Comparison of ENCODE assay signal across 1 cellular context in the genomic region with DNA sequence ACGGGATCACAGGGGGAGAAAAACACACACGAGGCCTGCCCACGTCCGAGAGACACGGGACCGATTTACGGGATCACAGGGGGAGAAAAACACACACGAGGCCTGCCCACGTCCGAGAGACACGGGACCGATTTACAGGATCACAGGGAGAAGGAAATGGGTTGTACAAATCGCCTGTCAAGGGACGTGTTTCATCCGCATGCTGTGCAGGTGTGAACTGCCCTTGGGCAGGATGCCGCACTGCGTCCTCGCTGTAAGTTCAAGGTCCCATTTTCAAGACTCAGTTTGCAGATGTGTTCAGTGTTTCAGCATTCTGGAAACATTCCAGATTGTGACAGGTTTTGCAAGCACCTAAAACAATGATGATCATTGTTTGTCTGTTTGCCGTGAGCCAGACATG.
TF ChIP-seq lines count a peak whose summit lies in the region.

No MANE protein-coding gene starts in this region.

TF ChIP-seq in HepG2, 621 proteins besides CTCF, POLR2A, EP300 and RAD21 (continued from another document and continues in another):
- TF ChIP-seq, protein P1, sequence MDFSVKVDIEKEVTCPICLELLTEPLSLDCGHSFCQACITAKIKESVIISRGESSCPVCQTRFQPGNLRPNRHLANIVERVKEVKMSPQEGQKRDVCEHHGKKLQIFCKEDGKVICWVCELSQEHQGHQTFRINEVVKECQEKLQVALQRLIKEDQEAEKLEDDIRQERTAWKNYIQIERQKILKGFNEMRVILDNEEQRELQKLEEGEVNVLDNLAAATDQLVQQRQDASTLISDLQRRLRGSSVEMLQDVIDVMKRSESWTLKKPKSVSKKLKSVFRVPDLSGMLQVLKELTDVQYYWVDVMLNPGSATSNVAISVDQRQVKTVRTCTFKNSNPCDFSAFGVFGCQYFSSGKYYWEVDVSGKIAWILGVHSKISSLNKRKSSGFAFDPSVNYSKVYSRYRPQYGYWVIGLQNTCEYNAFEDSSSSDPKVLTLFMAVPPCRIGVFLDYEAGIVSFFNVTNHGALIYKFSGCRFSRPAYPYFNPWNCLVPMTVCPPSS (IDR thresholded peaks at IDR 0.05) = no peak
- TF ChIP-seq, protein P2, sequence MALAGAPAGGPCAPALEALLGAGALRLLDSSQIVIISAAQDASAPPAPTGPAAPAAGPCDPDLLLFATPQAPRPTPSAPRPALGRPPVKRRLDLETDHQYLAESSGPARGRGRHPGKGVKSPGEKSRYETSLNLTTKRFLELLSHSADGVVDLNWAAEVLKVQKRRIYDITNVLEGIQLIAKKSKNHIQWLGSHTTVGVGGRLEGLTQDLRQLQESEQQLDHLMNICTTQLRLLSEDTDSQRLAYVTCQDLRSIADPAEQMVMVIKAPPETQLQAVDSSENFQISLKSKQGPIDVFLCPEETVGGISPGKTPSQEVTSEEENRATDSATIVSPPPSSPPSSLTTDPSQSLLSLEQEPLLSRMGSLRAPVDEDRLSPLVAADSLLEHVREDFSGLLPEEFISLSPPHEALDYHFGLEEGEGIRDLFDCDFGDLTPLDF (CRISPR knock-in tag; IDR thresholded peaks at IDR 0.05) = no peak
- TF ChIP-seq, protein P3, sequence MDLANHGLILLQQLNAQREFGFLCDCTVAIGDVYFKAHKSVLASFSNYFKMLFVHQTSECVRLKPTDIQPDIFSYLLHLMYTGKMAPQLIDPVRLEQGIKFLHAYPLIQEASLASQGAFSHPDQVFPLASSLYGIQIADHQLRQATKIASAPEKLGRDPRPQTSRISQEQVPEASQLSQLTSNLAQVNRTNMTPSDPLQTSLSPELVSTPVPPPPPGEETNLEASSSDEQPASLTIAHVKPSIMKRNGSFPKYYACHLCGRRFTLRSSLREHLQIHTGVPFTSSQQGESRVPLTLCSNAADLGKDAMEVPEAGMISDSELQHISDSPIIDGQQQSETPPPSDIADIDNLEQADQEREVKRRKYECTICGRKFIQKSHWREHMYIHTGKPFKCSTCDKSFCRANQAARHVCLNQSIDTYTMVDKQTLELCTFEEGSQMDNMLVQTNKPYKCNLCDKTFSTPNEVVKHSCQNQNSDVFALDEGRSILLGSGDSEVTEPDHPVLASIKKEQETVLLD (CRISPR knock-in tag; IDR thresholded peaks at IDR 0.05; ENCODE audit: low read depth) = no peak
- TF ChIP-seq PHF8 (CRISPR knock-in tag; IDR thresholded peaks at IDR 0.05) (no peak), SKI (IDR thresholded peaks at IDR 0.05; ENCODE audit: partially characterized antibody) (peak; percentile 57), MXI1 (IDR thresholded peaks at IDR 0.05; ENCODE audit: borderline replicate concordance, low read depth, low read length) (no peak), ZBTB7A (CRISPR knock-in tag; IDR thresholded peaks at IDR 0.05) (peak; percentile 62; the same call in 1 of the 2 replicates), YY1 (IDR thresholded peaks at IDR 0.05; ENCODE audit: insufficient read depth, insufficient replicate concordance, low read depth, low read length) (no peak), ZNF737 (CRISPR knock-in tag; IDR thresholded peaks at IDR 0.05; ENCODE audit: borderline replicate concordance) (no peak), BRD4 (CRISPR knock-in tag; IDR thresholded peaks at IDR 0.05) (no peak), ZFP62 (CRISPR knock-in tag; IDR thresholded peaks at IDR 0.05) (no peak), ZSCAN30 (CRISPR knock-in tag; IDR thresholded peaks at IDR 0.05) (no peak), HOXA7 (CRISPR knock-in tag; IDR thresholded peaks at IDR 0.05) (no peak), ZNF317 (CRISPR knock-in tag; IDR thresholded peaks at IDR 0.05) (no peak), ZC3H13 (CRISPR knock-in tag; IDR thresholded peaks at IDR 0.05) (no peak), ZNF724P (CRISPR knock-in tag; IDR thresholded peaks at IDR 0.05; ENCODE audit: borderline replicate concordance) (no peak), ZNF703 (CRISPR knock-in tag; IDR thresholded peaks at IDR 0.05; ENCODE audit: borderline replicate concordance) (no peak), ZNF577 (CRISPR knock-in tag; IDR thresholded peaks at IDR 0.05; ENCODE audit: borderline replicate concordance, low read depth) (no peak), CAMTA2 (CRISPR knock-in tag; IDR thresholded peaks at IDR 0.05; ENCODE audit: borderline replicate concordance) (no peak), SP4 (CRISPR knock-in tag; IDR thresholded peaks at IDR 0.05) (no peak), ZBTB42 (CRISPR knock-in tag; IDR thresholded peaks at IDR 0.05) (no peak), ZNF598 (CRISPR knock-in tag; IDR thresholded peaks at IDR 0.05; ENCODE audit: borderline replicate concordance) (no peak), ZNF879 (CRISPR knock-in tag; IDR thresholded peaks at IDR 0.05) (no peak), ZNF607 (CRISPR knock-in tag; IDR thresholded peaks at IDR 0.05; ENCODE audit: borderline replicate concordance) (peak; percentile 47; the same call in 1 of the 2 replicates), ZSCAN31 (CRISPR knock-in tag; IDR thresholded peaks at IDR 0.05; ENCODE audit: low read depth) (no peak), SIN3B (IDR thresholded peaks at IDR 0.05; ENCODE audit: low read length) (no peak), NCOR1 (IDR thresholded peaks at IDR 0.05; ENCODE audit: borderline replicate concordance, low read length) (peak; percentile 52; the same call in 1 of the 2 replicates), SYNCRIP (IDR thresholded peaks at IDR 0.05; ENCODE audit: insufficient read depth, low read depth, low read length) (no peak), IRF2 (CRISPR knock-in tag; IDR thresholded peaks at IDR 0.05) (no peak; the same call in 1 of the 2 replicates), ELF3 (CRISPR knock-in tag; IDR thresholded peaks at IDR 0.05) (peak; percentile 82), NFYB (CRISPR knock-in tag; IDR thresholded peaks at IDR 0.05) (no peak), FOXA3 (CRISPR knock-in tag; IDR thresholded peaks at IDR 0.05) (peak; percentile 70), THYN1 (CRISPR knock-in tag; IDR thresholded peaks at IDR 0.05; ENCODE audit: borderline replicate concordance, low read depth) (no peak), ZNF83 (CRISPR knock-in tag; IDR thresholded peaks at IDR 0.05; ENCODE audit: borderline replicate concordance) (no peak), MAF1 (CRISPR knock-in tag; IDR thresholded peaks at IDR 0.05; ENCODE audit: borderline replicate concordance) (no peak), SP1 (IDR thresholded peaks at IDR 0.05) (no peak), SP1 (CRISPR knock-in tag; IDR thresholded peaks at IDR 0.05) (no peak), IKZF4 (CRISPR knock-in tag; IDR thresholded peaks at IDR 0.05; ENCODE audit: borderline replicate concordance, low read depth, not compliant biosample characterization) (peak; percentile 24), PTBP1 (IDR thresholded peaks at IDR 0.05; ENCODE audit: low read depth, low read length, poor library complexity, severe bottlenecking) (no peak), ATM (IDR thresholded peaks at IDR 0.05; ENCODE audit: borderline replicate concordance) (no peak), ZKSCAN5 (CRISPR knock-in tag; IDR thresholded peaks at IDR 0.05) (no peak), ZNF776 (CRISPR knock-in tag; IDR thresholded peaks at IDR 0.05) (no peak), ESRRA (CRISPR knock-in tag; IDR thresholded peaks at IDR 0.05; ENCODE audit: low read depth) (no peak), ZNF24 (IDR thresholded peaks at IDR 0.05) (no peak), FOXK1 (CRISPR knock-in tag; IDR thresholded peaks at IDR 0.05; ENCODE audit: borderline replicate concordance, low read depth) (0 out of 2 replicates have a peak, but pooled peaks have one; percentile 12)
- TF ChIP-seq, protein P4, sequence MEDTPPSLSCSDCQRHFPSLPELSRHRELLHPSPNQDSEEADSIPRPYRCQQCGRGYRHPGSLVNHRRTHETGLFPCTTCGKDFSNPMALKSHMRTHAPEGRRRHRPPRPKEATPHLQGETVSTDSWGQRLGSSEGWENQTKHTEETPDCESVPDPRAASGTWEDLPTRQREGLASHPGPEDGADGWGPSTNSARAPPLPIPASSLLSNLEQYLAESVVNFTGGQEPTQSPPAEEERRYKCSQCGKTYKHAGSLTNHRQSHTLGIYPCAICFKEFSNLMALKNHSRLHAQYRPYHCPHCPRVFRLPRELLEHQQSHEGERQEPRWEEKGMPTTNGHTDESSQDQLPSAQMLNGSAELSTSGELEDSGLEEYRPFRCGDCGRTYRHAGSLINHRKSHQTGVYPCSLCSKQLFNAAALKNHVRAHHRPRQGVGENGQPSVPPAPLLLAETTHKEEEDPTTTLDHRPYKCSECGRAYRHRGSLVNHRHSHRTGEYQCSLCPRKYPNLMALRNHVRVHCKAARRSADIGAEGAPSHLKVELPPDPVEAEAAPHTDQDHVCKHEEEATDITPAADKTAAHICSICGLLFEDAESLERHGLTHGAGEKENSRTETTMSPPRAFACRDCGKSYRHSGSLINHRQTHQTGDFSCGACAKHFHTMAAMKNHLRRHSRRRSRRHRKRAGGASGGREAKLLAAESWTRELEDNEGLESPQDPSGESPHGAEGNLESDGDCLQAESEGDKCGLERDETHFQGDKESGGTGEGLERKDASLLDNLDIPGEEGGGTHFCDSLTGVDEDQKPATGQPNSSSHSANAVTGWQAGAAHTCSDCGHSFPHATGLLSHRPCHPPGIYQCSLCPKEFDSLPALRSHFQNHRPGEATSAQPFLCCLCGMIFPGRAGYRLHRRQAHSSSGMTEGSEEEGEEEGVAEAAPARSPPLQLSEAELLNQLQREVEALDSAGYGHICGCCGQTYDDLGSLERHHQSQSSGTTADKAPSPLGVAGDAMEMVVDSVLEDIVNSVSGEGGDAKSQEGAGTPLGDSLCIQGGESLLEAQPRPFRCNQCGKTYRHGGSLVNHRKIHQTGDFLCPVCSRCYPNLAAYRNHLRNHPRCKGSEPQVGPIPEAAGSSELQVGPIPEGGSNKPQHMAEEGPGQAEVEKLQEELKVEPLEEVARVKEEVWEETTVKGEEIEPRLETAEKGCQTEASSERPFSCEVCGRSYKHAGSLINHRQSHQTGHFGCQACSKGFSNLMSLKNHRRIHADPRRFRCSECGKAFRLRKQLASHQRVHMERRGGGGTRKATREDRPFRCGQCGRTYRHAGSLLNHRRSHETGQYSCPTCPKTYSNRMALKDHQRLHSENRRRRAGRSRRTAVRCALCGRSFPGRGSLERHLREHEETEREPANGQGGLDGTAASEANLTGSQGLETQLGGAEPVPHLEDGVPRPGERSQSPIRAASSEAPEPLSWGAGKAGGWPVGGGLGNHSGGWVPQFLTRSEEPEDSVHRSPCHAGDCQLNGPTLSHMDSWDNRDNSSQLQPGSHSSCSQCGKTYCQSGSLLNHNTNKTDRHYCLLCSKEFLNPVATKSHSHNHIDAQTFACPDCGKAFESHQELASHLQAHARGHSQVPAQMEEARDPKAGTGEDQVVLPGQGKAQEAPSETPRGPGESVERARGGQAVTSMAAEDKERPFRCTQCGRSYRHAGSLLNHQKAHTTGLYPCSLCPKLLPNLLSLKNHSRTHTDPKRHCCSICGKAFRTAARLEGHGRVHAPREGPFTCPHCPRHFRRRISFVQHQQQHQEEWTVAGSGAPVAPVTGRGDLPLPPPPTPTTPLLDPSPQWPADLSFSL (CRISPR knock-in tag; IDR thresholded peaks at IDR 0.05) = no peak
- TF ChIP-seq, protein P5, sequence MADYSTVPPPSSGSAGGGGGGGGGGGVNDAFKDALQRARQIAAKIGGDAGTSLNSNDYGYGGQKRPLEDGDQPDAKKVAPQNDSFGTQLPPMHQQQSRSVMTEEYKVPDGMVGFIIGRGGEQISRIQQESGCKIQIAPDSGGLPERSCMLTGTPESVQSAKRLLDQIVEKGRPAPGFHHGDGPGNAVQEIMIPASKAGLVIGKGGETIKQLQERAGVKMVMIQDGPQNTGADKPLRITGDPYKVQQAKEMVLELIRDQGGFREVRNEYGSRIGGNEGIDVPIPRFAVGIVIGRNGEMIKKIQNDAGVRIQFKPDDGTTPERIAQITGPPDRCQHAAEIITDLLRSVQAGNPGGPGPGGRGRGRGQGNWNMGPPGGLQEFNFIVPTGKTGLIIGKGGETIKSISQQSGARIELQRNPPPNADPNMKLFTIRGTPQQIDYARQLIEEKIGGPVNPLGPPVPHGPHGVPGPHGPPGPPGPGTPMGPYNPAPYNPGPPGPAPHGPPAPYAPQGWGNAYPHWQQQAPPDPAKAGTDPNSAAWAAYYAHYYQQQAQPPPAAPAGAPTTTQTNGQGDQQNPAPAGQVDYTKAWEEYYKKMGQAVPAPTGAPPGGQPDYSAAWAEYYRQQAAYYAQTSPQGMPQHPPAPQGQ (CRISPR knock-in tag; IDR thresholded peaks at IDR 0.05; ENCODE audit: borderline replicate concordance) = no peak
- TF ChIP-seq, protein P6, sequence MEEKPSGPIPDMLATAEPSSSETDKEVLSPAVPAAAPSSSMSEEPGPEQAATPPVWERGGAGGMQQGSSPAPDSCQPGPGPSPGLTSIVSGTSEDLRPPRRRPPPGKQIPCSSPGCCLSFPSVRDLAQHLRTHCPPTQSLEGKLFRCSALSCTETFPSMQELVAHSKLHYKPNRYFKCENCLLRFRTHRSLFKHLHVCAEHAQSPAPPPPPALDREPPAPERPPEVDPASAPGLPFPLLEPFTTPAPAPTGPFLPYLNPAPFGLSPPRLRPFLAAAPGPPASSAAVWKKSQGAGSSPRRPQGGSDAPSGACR (CRISPR knock-in tag; IDR thresholded peaks at IDR 0.05) = no peak
- TF ChIP-seq, protein P7, sequence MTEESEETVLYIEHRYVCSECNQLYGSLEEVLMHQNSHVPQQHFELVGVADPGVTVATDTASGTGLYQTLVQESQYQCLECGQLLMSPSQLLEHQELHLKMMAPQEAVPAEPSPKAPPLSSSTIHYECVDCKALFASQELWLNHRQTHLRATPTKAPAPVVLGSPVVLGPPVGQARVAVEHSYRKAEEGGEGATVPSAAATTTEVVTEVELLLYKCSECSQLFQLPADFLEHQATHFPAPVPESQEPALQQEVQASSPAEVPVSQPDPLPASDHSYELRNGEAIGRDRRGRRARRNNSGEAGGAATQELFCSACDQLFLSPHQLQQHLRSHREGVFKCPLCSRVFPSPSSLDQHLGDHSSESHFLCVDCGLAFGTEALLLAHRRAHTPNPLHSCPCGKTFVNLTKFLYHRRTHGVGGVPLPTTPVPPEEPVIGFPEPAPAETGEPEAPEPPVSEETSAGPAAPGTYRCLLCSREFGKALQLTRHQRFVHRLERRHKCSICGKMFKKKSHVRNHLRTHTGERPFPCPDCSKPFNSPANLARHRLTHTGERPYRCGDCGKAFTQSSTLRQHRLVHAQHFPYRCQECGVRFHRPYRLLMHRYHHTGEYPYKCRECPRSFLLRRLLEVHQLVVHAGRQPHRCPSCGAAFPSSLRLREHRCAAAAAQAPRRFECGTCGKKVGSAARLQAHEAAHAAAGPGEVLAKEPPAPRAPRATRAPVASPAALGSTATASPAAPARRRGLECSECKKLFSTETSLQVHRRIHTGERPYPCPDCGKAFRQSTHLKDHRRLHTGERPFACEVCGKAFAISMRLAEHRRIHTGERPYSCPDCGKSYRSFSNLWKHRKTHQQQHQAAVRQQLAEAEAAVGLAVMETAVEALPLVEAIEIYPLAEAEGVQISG (CRISPR knock-in tag; IDR thresholded peaks at IDR 0.05) = peak; percentile 21; the same call in 1 of the 2 replicates
- TF ChIP-seq, protein P8, sequence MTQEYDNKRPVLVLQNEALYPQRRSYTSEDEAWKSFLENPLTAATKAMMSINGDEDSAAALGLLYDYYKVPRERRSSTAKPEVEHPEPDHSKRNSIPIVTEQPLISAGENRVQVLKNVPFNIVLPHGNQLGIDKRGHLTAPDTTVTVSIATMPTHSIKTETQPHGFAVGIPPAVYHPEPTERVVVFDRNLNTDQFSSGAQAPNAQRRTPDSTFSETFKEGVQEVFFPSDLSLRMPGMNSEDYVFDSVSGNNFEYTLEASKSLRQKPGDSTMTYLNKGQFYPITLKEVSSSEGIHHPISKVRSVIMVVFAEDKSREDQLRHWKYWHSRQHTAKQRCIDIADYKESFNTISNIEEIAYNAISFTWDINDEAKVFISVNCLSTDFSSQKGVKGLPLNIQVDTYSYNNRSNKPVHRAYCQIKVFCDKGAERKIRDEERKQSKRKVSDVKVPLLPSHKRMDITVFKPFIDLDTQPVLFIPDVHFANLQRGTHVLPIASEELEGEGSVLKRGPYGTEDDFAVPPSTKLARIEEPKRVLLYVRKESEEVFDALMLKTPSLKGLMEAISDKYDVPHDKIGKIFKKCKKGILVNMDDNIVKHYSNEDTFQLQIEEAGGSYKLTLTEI (CRISPR knock-in tag; conservative IDR thresholded peaks at IDR 0.05) = no peak
